16 cellular contexts compared by ENCODE assay signal in genomic region chr11:120667281-120667680, GRCh38.
A peak's percentile ranks its signal among the peaks of the same experiment; 100 is the strongest.
DNase-seq lines count a peak whose midpoint lies in the region; ATAC-seq and TF ChIP-seq lines count a peak whose summit lies in the region.
"Had no signal": no experiment of that assay in that cellular context is flagged by ENCODE, and none has a peak within 500 bp of the region (broad histone marks: within the 10 kb centered on the region; RNA-seq: fewer than 3 reads in every experiment).

No MANE protein-coding gene starts in this region.

- TF ChIP-seq POLR2A in testis (IDR thresholded peaks at IDR 0.05) = no peak
- TF ChIP-seq POLR2A in lower leg skin (IDR thresholded peaks at IDR 0.05) = no peak

- no peak for TF ChIP-seq CTCF in testis (IDR thresholded peaks at IDR 0.05)
- TF ChIP-seq CTCF in lower leg skin (IDR thresholded peaks at IDR 0.05) = no peak

- H3K27ac ChIP-seq in testis = no peak overlapping the region
- H3K27ac ChIP-seq: heart right ventricle, Peyer's patch, VCaP had no signal

- DNase-seq in left ventricle myocardium superior (peak; percentile 61), Right ventricle myocardium superior (no peak), NCI-H82 (lab: John Stamatoyannopoulos, UW) (peak; percentile 91), left kidney (ENCODE audit: low read depth, low spot score) (peak; percentile 85), testis (peak; percentile 65), HT-29 (ENCODE audit: low spot score) (no peak), lower leg skin (ENCODE audit: low spot score in 2 of 2) (no peak), NCI-H128 (lab: John Stamatoyannopoulos, UW; ENCODE audit: unreplicated experiment) (no peak)
- DNase-seq: activated effector memory CD4-positive, alpha-beta T cell treated with anti-CD3 and anti-CD28 coated beads, Interleukin-2, amount 50 U/mL, for 16 hours; cortex of kidney; Kasumi-1; NCI-H1694; NCI-H774; Peyer's patch had no signal

- 28 to 44% methylated on average over 11 to 14 of the region's 14 CpGs for WGBS in testis, 2 donors
- 54 to 56% methylated on average over 10 to 12 of the region's 14 CpGs for WGBS in lower leg skin, 2 donors

- H3K4me3 ChIP-seq in testis (no peak overlapping the region), lower leg skin (ENCODE audit: low read depth, poor library complexity, severe bottlenecking) (no peak overlapping the region)
- H3K4me3 ChIP-seq: heart right ventricle, Peyer's patch had no signal

- no peaks in the 10 kb centered on the region for H3K27me3 ChIP-seq in testis
- H3K27me3 ChIP-seq: Peyer's patch had no signal

- H3K36me3 ChIP-seq in testis (ENCODE audit: low read depth, missing control alignments) = no peaks in the 10 kb centered on the region
- H3K36me3 ChIP-seq: heart right ventricle, Peyer's patch had no signal

- no peaks in the 10 kb centered on the region for H3K9me3 ChIP-seq in testis
- H3K9me3 ChIP-seq: Peyer's patch had no signal

- peak; percentile 40 for ATAC-seq in left ventricle myocardium superior
- no peak for ATAC-seq in Right ventricle myocardium superior (ENCODE audit: poor library complexity)

- H3K4me1 ChIP-seq in testis = no peaks in the 10 kb centered on the region
- H3K4me1 ChIP-seq: heart right ventricle, Peyer's patch had no signal

- intact Hi-C loops in left ventricle myocardium superior (cut with micrococcal nuclease) = no loop called here
- intact Hi-C loops in Right ventricle myocardium superior (cut with DNase I) = no loop called here
- intact Hi-C loops in testis (cut with DNase I; ENCODE audit: low total_unique reads) = no loop called here
- intact Hi-C loops in lower leg skin (cut with DNase I; ENCODE audit: low total_unique reads) = no loop called here

Comparison
In these comparisons a context has a peak if more than half of its experiments do, and no peak if none do; other contexts are left out.
1. DNase-seq: peak in left ventricle myocardium superior (single experiment), NCI-H82 (single experiment), left kidney (single experiment) and testis (single experiment); none in Right ventricle myocardium superior (single experiment), HT-29 (single experiment), lower leg skin (0 of 2) and NCI-H128 (single experiment).